Comparison of ENCODE assay signal across 9 cellular contexts in genomic region chr22:24583221-24583971, GRCh38. TPM values are rescaled to one million over a fixed set of nuclear protein-coding genes. Genes with fewer than 3 reads are reported as not detected.
A peak's percentile ranks its signal among the peaks of the same experiment; 100 is the strongest.
DNase-seq lines count a peak whose midpoint lies in the region; ATAC-seq and TF ChIP-seq lines count a peak whose summit lies in the region.
"Had no signal": no experiment of that assay in that cellular context is flagged by ENCODE, and none has a peak within 500 bp of the region (broad histone marks: within the 10 kb centered on the region; RNA-seq: fewer than 3 reads in every experiment).

No MANE protein-coding gene starts in this region.

- intact Hi-C loops in left ventricle myocardium superior (cut with micrococcal nuclease) = no loop called here

- no peaks in the 10 kb centered on the region for H3K36me3 ChIP-seq in SK-N-MC (ENCODE audit: insufficient read depth, low read length)
- H3K36me3 ChIP-seq in thoracic aorta = peaks cover 10% of the 10 kb centered on the region

- no peaks in the 10 kb centered on the region for H3K27me3 ChIP-seq in thoracic aorta (replicated peaks; ENCODE audit: insufficient read depth)
- H3K27me3 ChIP-seq: Peyer's patch had no signal

- H3K9ac ChIP-seq in SK-N-MC (ENCODE audit: insufficient read length) = no peak overlapping the region

- peak overlapping the region; percentile 21; the same call in 1 of the 2 replicates for H3K27ac ChIP-seq in SK-N-MC
- H3K27ac ChIP-seq in thoracic aorta = peak overlapping the region; percentile 75 to 81

- peaks cover 10 to 25% of the 10 kb centered on the region in 2 donors for H3K4me1 ChIP-seq in thoracic aorta (ENCODE audit: control insufficient read depth in 1 of 2, low read depth in 2 of 2)

- no peak for TF ChIP-seq CTCF in thoracic aorta (IDR thresholded peaks at IDR 0.05)

- H3K9me3 ChIP-seq in SK-N-MC (ENCODE audit: low read depth, low read length) (no peaks in the 10 kb centered on the region), thoracic aorta (no peaks in the 10 kb centered on the region)
- H3K9me3 ChIP-seq: Peyer's patch had no signal

- ATAC-seq in left ventricle myocardium superior (peak; percentile 62), thoracic aorta (ENCODE audit: insufficient number of reproducible peaks, low FRiP score, low read depth) (no peak)

- DNase-seq in NCI-H146 (lab: John Stamatoyannopoulos, UW) (peak; percentile 3), NCI-H146 treated with DMSO at 0.1 percent for 48 hours (lab: John Stamatoyannopoulos, UW; ENCODE audit: unreplicated experiment) (no peak), SK-N-MC (ENCODE audit: low read depth, low spot score) (no peak), left ventricle myocardium superior (peak; percentile 61), thoracic aorta (ENCODE audit: low spot score) (no peak), epidermal melanocyte (ENCODE audit: insufficient read length, low spot score) (no peak), Kasumi-1 (lab: John Stamatoyannopoulos, UW) (no peak), cerebellum (ENCODE audit: low spot score) (no peak)
- DNase-seq: Peyer's patch had no signal

- no peak overlapping the region for H3K4me3 ChIP-seq in SK-N-MC
- peak overlapping the region; percentile 55 for H3K4me3 ChIP-seq in thoracic aorta
- H3K4me3 ChIP-seq: Peyer's patch had no signal

RNA-seq across cellular contexts. Expression of gene LRRC75B, which starts 9.5 kb away (rescaled TPM):
- total RNA-seq in left ventricle myocardium superior (6.9 TPM), thoracic aorta (10 to 100 TPM; 13.7 to 18.7 TPM), cerebellum (10.8 TPM)

RNA-seq across cellular contexts. Expression of gene GGT1, which starts 19.6 kb away (rescaled TPM):
- total RNA-seq in left ventricle myocardium superior (1.2 TPM), thoracic aorta (1 to 10 TPM; 3.4 to 3.7 TPM), cerebellum (4.9 TPM)

RNA-seq across cellular contexts. Expression of gene SNRPD3, which starts 27.6 kb away (rescaled TPM):
- total RNA-seq in left ventricle myocardium superior (73.7 TPM), thoracic aorta (100 to 1,000 TPM in 1 of 2 donors, 10 to 100 TPM in 1; 98.0 to 153 TPM), cerebellum (121 TPM)

RNA-seq across cellular contexts. Expression of gene GUCD1, which starts 28.5 kb away (rescaled TPM):
- total RNA-seq in left ventricle myocardium superior = 275 TPM
- 10 to 100 TPM; 81.9 to 83.4 TPM for total RNA-seq in thoracic aorta
- 39.1 TPM for total RNA-seq in cerebellum

Comparison
In these comparisons a context has a peak if more than half of its experiments do, and no peak if none do; other contexts are left out.
1. DNase-seq: peak in NCI-H146 (single experiment) and left ventricle myocardium superior (single experiment); none in NCI-H146 treated with DMSO at 0.1 percent for 48 hours (single experiment), SK-N-MC (single experiment), thoracic aorta (single experiment), epidermal melanocyte (single experiment), Kasumi-1 (0 of 2) and cerebellum (single experiment).